In the genomic region with DNA sequence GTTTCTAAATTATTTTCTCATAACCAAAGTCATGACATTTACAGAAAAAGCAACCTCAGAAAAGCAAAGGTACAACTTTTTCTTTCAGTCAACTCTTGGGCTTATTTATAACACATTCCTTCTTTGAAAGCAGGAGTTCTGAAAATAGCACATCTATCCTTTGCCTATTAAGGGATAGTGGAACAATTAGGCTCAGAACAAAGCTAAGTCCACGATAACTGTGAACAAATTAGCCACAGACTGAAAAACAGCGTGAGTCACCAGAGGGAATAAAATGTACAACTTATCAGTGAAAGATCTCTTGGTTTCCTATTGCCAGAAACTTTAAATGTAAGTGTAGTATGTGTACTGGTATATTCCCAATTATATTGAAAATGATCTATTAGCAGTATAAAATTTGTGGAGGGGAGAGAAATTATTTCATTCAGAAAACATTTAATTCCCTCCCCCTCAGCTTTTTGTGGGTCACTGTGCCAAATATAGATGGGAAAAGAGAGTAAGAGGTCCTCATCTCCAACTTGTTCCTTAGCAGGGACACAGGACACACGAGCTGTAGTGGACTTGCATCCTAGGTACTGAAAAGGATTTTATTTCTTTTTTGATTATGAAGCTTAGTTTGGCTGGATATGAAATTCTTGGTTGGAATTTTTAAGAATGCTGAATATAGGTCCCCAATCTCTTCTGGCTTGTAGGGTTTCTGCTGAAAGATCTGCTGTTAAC, we compare ENCODE assay signal across 18 cellular contexts. TPM values are rescaled to one million over a fixed set of nuclear protein-coding genes. Genes with fewer than 3 reads are reported as not detected.
A peak's percentile ranks its signal among the peaks of the same experiment; 100 is the strongest.
DNase-seq lines count a peak whose midpoint lies in the region; ATAC-seq and TF ChIP-seq lines count a peak whose summit lies in the region.
"Had no signal": no experiment of that assay in that cellular context is flagged by ENCODE, and none has a peak within 500 bp of the region (broad histone marks: within the 10 kb centered on the region; RNA-seq: fewer than 3 reads in every experiment).

No MANE protein-coding gene starts in this region.

- no peaks in the 10 kb centered on the region for H3K4me1 Mint-ChIP-seq in progenitor cell of endocrine pancreas (ENCODE audit: low read depth)
- H3K4me1 Mint-ChIP-seq: activated naive CD4-positive, alpha-beta T cell treated with anti-CD3 and anti-CD28 coated beads, Interleukin-2, amount 10 ng/mL, durations not matched to agents 7 days and 5 days; B cell; memory B cell; stimulated activated naive CD8-positive, alpha-beta T cell treated with anti-CD3 and anti-CD28 coated beads, Interleukin-15, amount 100 ng/mL, for 72 hours had no signal

- no peaks in the 10 kb centered on the region for H3K27me3 Mint-ChIP-seq in progenitor cell of endocrine pancreas
- H3K27me3 Mint-ChIP-seq: B cell; memory B cell; stimulated activated naive CD8-positive, alpha-beta T cell treated with anti-CD3 and anti-CD28 coated beads, Interleukin-15, amount 100 ng/mL, for 72 hours had no signal

- H3K27me3 ChIP-seq in esophagus muscularis mucosa (no peaks in the 10 kb centered on the region), rectal smooth muscle tissue (ENCODE audit: control insufficient read depth, insufficient read depth, low read length) (no peaks in the 10 kb centered on the region), uterus (no peaks in the 10 kb centered on the region)
- H3K27me3 ChIP-seq: SJCRH30 had no signal

- ATAC-seq in GM18907 (IDR thresholded peaks at IDR 0.05; ENCODE audit: unreplicated experiment): no peak
- ATAC-seq: stimulated activated naive CD8-positive, alpha-beta T cell treated with anti-CD3 and anti-CD28 coated beads, Interleukin-15, amount 100 ng/mL, for 72 hours had no signal

- H3K9me3 Mint-ChIP-seq in progenitor cell of endocrine pancreas (ENCODE audit: low read depth): peaks cover 12% of the 10 kb centered on the region
- H3K9me3 Mint-ChIP-seq: activated naive CD4-positive, alpha-beta T cell treated with anti-CD3 and anti-CD28 coated beads, Interleukin-2, amount 10 ng/mL, durations not matched to agents 7 days and 5 days had no signal

- TF ChIP-seq EP300 in esophagus muscularis mucosa (IDR thresholded peaks at IDR 0.05): no peak

- H3K4me3 ChIP-seq in esophagus muscularis mucosa (peak overlapping the region in 2 of 4 donors; percentile 3 to 8), rectal smooth muscle tissue (ENCODE audit: low read length) (no peak overlapping the region), uterus (no peak overlapping the region)
- H3K4me3 ChIP-seq: SJCRH30 had no signal

- peaks cover 59% of the 10 kb centered on the region for H3K36me3 Mint-ChIP-seq in progenitor cell of endocrine pancreas (ENCODE audit: insufficient read depth)

- no peak overlapping the region for H3K27ac Mint-ChIP-seq in progenitor cell of endocrine pancreas
- H3K27ac Mint-ChIP-seq: activated naive CD4-positive, alpha-beta T cell treated with anti-CD3 and anti-CD28 coated beads, Interleukin-2, amount 10 ng/mL, durations not matched to agents 7 days and 5 days; B cell; memory B cell; stimulated activated naive CD8-positive, alpha-beta T cell treated with anti-CD3 and anti-CD28 coated beads, Interleukin-15, amount 100 ng/mL, for 72 hours had no signal

- peaks cover 6 to 22% (median 16%) of the 10 kb centered on the region in 4 donors for H3K4me1 ChIP-seq in esophagus muscularis mucosa
- peaks cover 3% of the 10 kb centered on the region for H3K4me1 ChIP-seq in rectal smooth muscle tissue (ENCODE audit: control insufficient read depth, insufficient read depth, low read length)
- no peaks in the 10 kb centered on the region for H3K4me1 ChIP-seq in uterus
- H3K4me1 ChIP-seq: SJCRH30 had no signal

- peak overlapping the region; percentile 21; the same call in 1 of the 2 replicates for H3K27ac ChIP-seq in C4-2B
- peak overlapping the region; percentile 67 to 74 (median 72) for H3K27ac ChIP-seq in esophagus muscularis mucosa (replicated peaks in 1 of 4)
- peak overlapping the region; percentile 57 for H3K27ac ChIP-seq in rectal smooth muscle tissue (ENCODE audit: low read depth, low read length)
- peak overlapping the region in 1 of 2 donors; percentile 62 for H3K27ac ChIP-seq in uterus
- H3K27ac ChIP-seq: SJCRH30 had no signal

- H3K36me3 ChIP-seq in esophagus muscularis mucosa (peaks cover 19 to 54% (median 42%) of the 10 kb centered on the region in 4 donors), rectal smooth muscle tissue (ENCODE audit: control insufficient read depth, insufficient read depth, low read length) (peaks cover 15% of the 10 kb centered on the region), uterus (no peaks in the 10 kb centered on the region)

- H3K9ac ChIP-seq in rectal smooth muscle tissue (ENCODE audit: low read length): no peak overlapping the region

- DNase-seq in M059J (ENCODE audit: low read depth) (peak; percentile 71), esophagus muscularis mucosa (ENCODE audit: extremely low spot score) (no peak), uterus (no peak), progenitor cell of endocrine pancreas (ENCODE audit: low spot score, unreplicated experiment) (no peak)
- no peak for DNase-seq in activated CD8-positive, alpha-beta memory T cell treated with anti-CD3 and anti-CD28 coated beads, Interleukin-2, amount 50 U/mL, for 48 hours
- DNase-seq: activated CD4-positive, alpha-beta T cell treated with anti-CD3 and anti-CD28 coated beads for 48 hours; activated naive CD4-positive, alpha-beta T cell treated with anti-CD3 and anti-CD28 coated beads, Interleukin-2, amount 10 ng/mL, durations not matched to agents 7 days and 5 days; activated T-cell treated with anti-CD3 and anti-CD28 coated beads for 4 hours; caudate nucleus; effector CD8-positive, alpha-beta T cell; NCI-H1417; SJCRH30; stimulated activated naive CD8-positive, alpha-beta T cell treated with anti-CD3 and anti-CD28 coated beads, Interleukin-15, amount 100 ng/mL, for 72 hours had no signal

- 43% methylated on average over 3 of the region's 3 CpGs for WGBS in esophagus muscularis mucosa

- intact Hi-C loops in esophagus muscularis mucosa (cut with DNase I) (no loop called here), uterus (cut with DNase I; ENCODE audit: low total_unique reads) (no loop called here)

- TF ChIP-seq CTCF in C4-2B (conservative IDR thresholded peaks at IDR 0.05) (no peak), esophagus muscularis mucosa (IDR thresholded peaks at IDR 0.05) (no peak), uterus (IDR thresholded peaks at IDR 0.05) (no peak), progenitor cell of endocrine pancreas (IDR thresholded peaks at IDR 0.05; ENCODE audit: unreplicated experiment) (no peak)

- peaks cover 0 to 6% (median 4%) of the 10 kb centered on the region in 4 donors for H3K9me3 ChIP-seq in esophagus muscularis mucosa
- peaks cover 0 to 9% of the 10 kb centered on the region in 2 donors for H3K9me3 ChIP-seq in uterus

- no peak for TF ChIP-seq POLR2A in esophagus muscularis mucosa (IDR thresholded peaks at IDR 0.05; ENCODE audit: low read depth)
- TF ChIP-seq POLR2A in uterus (IDR thresholded peaks at IDR 0.05): no peak

- no peak overlapping the region for H3K4me3 Mint-ChIP-seq in progenitor cell of endocrine pancreas (ENCODE audit: low read depth)
- H3K4me3 Mint-ChIP-seq: activated naive CD4-positive, alpha-beta T cell treated with anti-CD3 and anti-CD28 coated beads, Interleukin-2, amount 10 ng/mL, durations not matched to agents 7 days and 5 days; B cell; memory B cell; stimulated activated naive CD8-positive, alpha-beta T cell treated with anti-CD3 and anti-CD28 coated beads, Interleukin-15, amount 100 ng/mL, for 72 hours had no signal

RNA-seq across cellular contexts. Expression of gene MATN3, which starts 15.4 kb away (rescaled TPM):
- 0.81 and 1.3 TPM in 2 replicates for total RNA-seq in M059J (2014; rRNA removed; shearing (Covaris generic))
- total RNA-seq in esophagus muscularis mucosa: 1 to 10 TPM in 1 of 4 donors, under 1 TPM in 3; 0.66 to 1.3 (median 0.82) TPM
- 1 to 10 TPM; 1.2 to 2.1 (median 1.3) TPM for total RNA-seq in uterus
- 2.5 and 3.1 TPM in 2 replicates for total RNA-seq in progenitor cell of endocrine pancreas
- total RNA-seq: B cell had no signal

RNA-seq across cellular contexts. Expression of gene LAPTM4A, which starts 23.6 kb away (rescaled TPM):
- 211 and 216 TPM in 2 replicates for total RNA-seq in M059J (2014; rRNA removed; shearing (Covaris generic))
- 100 to 1,000 TPM; 154 to 215 (median 192) TPM for total RNA-seq in esophagus muscularis mucosa
- 100 to 1,000 TPM; 255 to 386 (median 292) TPM for total RNA-seq in uterus
- 241 and 251 TPM in 2 replicates for total RNA-seq in progenitor cell of endocrine pancreas

RNA-seq across cellular contexts. Expression of gene WDR35, which starts 38.0 kb away (rescaled TPM):
- 4.0 and 4.7 TPM in 2 replicates for total RNA-seq in M059J (2014; rRNA removed; shearing (Covaris generic))
- 10 to 100 TPM in 3 of 4 donors, 1 to 10 TPM in 1; 9.4 to 15.0 (median 12.3) TPM for total RNA-seq in esophagus muscularis mucosa
- 10 to 100 TPM in 3 of 4 donors, 1 to 10 TPM in 1; 7.1 to 45.0 (median 20.7) TPM for total RNA-seq in uterus
- 16.5 and 17.0 TPM in 2 replicates for total RNA-seq in progenitor cell of endocrine pancreas
